29 cellular contexts compared by ENCODE assay signal in genomic region chr1:6593810-6594209, GRCh38. TPM values are rescaled to one million over a fixed set of nuclear protein-coding genes. Genes with fewer than 3 reads are reported as not detected.
"Had no signal": no experiment of that assay in that cellular context is flagged by ENCODE, and none has a peak within 500 bp of the region (broad histone marks: within the 10 kb centered on the region; RNA-seq: fewer than 3 reads in every experiment).

No MANE protein-coding gene starts in this region.

- H3K9me3 Mint-ChIP-seq: activated naive CD4-positive, alpha-beta T cell treated with anti-CD3 and anti-CD28 coated beads for 36 hours; activated naive CD8-positive, alpha-beta T cell treated with anti-CD3 and anti-CD28 coated beads, Interleukin-2, amount 10 ng/mL, durations not matched to agents 7 days and 5 days; activated T-helper 1 cell treated with anti-CD3 and anti-CD28 coated beads, Interleukin-12 subunit alpha, Interleukin-12 subunit beta, Interleukin-2, Interleukin-4 antibody, amounts not matched to agents 30 ng/mL and 10 ng/mL and 1 ng/mL, durations not matched to agents 14 hours and 24 hours and 36 hours; effector memory CD8-positive, alpha-beta T cell; mesothelial cell of epicardium; naive B cell; nephron progenitor cell; stimulated activated naive B cell treated with anti-CD40 and anti-IgM and Interleukin-4, amounts not matched to agents 10 μg/mL and 1 μg/mL and 100 μg/mL, for 72 hours; WTC11 had no signal

- H3K27ac ChIP-seq: pancreas, prostate gland, stomach, tibial nerve had no signal

- ATAC-seq: effector memory CD8-positive, alpha-beta T cell; pancreas; stimulated activated naive B cell treated with anti-CD40 and anti-IgM and Interleukin-4, amounts not matched to agents 10 μg/mL and 1 μg/mL and 100 μg/mL, for 72 hours; WTC11 had no signal

- H3K27ac Mint-ChIP-seq: activated naive CD4-positive, alpha-beta T cell treated with anti-CD3 and anti-CD28 coated beads for 36 hours; activated naive CD8-positive, alpha-beta T cell treated with anti-CD3 and anti-CD28 coated beads, Interleukin-2, amount 10 ng/mL, durations not matched to agents 7 days and 5 days; activated T-helper 1 cell treated with anti-CD3 and anti-CD28 coated beads, Interleukin-12 subunit alpha, Interleukin-12 subunit beta, Interleukin-2, Interleukin-4 antibody, amounts not matched to agents 30 ng/mL and 10 ng/mL and 1 ng/mL, durations not matched to agents 14 hours and 24 hours and 36 hours; mesothelial cell of epicardium; naive B cell; nephron progenitor cell; stimulated activated naive B cell treated with anti-CD40 and anti-IgM and Interleukin-4, amounts not matched to agents 10 μg/mL and 1 μg/mL and 100 μg/mL, for 72 hours; WTC11 had no signal

- H3K36me3 Mint-ChIP-seq: naive B cell had no signal

- DNase-seq: activated CD4-positive, alpha-beta T cell treated with anti-CD3 and anti-CD28 coated beads, Interleukin-2, amount 50 U/mL, for 4 hours; activated naive CD4-positive, alpha-beta T cell treated with anti-CD3 and anti-CD28 coated beads for 36 hours; activated naive CD8-positive, alpha-beta T cell treated with anti-CD3 and anti-CD28 coated beads, Interleukin-2, amount 10 ng/mL, durations not matched to agents 7 days and 5 days; activated T-cell treated with anti-CD3 and anti-CD28 coated beads for 4 hours; caudate nucleus; cortex of kidney; effector memory CD8-positive, alpha-beta T cell; head of caudate nucleus; hippocampal formation; left colon; naive B cell; nephron progenitor cell; pancreas; stimulated activated CD4-positive, alpha-beta T cell treated with anti-CD3 and anti-CD28 coated beads, Interleukin-15, amount 100 ng/mL, for 24 hours; stimulated activated CD4-positive, alpha-beta T cell treated with anti-CD3 and anti-CD28 coated beads, Interleukin-2, amount 100 ng/mL, for 24 hours; stimulated activated naive B cell treated with anti-CD40 and anti-IgM and Interleukin-4, amounts not matched to agents 10 μg/mL and 1 μg/mL and 100 μg/mL, for 72 hours; stomach; T-helper 2 cell had no signal

- H3K27me3 Mint-ChIP-seq: activated naive CD8-positive, alpha-beta T cell treated with anti-CD3 and anti-CD28 coated beads, Interleukin-2, amount 10 ng/mL, durations not matched to agents 7 days and 5 days; effector memory CD8-positive, alpha-beta T cell; naive B cell; stimulated activated naive B cell treated with anti-CD40 and anti-IgM and Interleukin-4, amounts not matched to agents 10 μg/mL and 1 μg/mL and 100 μg/mL, for 72 hours had no signal

- H3K9me3 ChIP-seq: pancreas, prostate gland, stomach, tibial nerve had no signal

- H3K4me1 Mint-ChIP-seq: WTC11 had no signal

- H3K27me3 ChIP-seq: pancreas, stomach, tibial nerve had no signal

- H3K4me2 ChIP-seq: smooth muscle cell had no signal

- H3K4me3 Mint-ChIP-seq: activated naive CD4-positive, alpha-beta T cell treated with anti-CD3 and anti-CD28 coated beads for 36 hours; activated naive CD8-positive, alpha-beta T cell treated with anti-CD3 and anti-CD28 coated beads, Interleukin-2, amount 10 ng/mL, durations not matched to agents 7 days and 5 days; activated T-helper 1 cell treated with anti-CD3 and anti-CD28 coated beads, Interleukin-12 subunit alpha, Interleukin-12 subunit beta, Interleukin-2, Interleukin-4 antibody, amounts not matched to agents 30 ng/mL and 10 ng/mL and 1 ng/mL, durations not matched to agents 14 hours and 24 hours and 36 hours; effector memory CD8-positive, alpha-beta T cell; mesothelial cell of epicardium; naive B cell; nephron progenitor cell; stimulated activated naive B cell treated with anti-CD40 and anti-IgM and Interleukin-4, amounts not matched to agents 10 μg/mL and 1 μg/mL and 100 μg/mL, for 72 hours; WTC11 had no signal

- H3K4me3 ChIP-seq: pancreas, prostate gland, smooth muscle cell, stomach, tibial nerve had no signal

RNA-seq across cellular contexts. Expression of gene TAS1R1, which starts 38.7 kb away (rescaled TPM):
- total RNA-seq: activated naive CD4-positive, alpha-beta T cell treated with anti-CD3 and anti-CD28 coated beads for 36 hours; activated naive CD8-positive, alpha-beta T cell treated with anti-CD3 and anti-CD28 coated beads, Interleukin-2, amount 10 ng/mL, durations not matched to agents 7 days and 5 days; activated T-helper 1 cell treated with anti-CD3 and anti-CD28 coated beads, Interleukin-12 subunit alpha, Interleukin-12 subunit beta, Interleukin-2, Interleukin-4 antibody, amounts not matched to agents 30 ng/mL and 10 ng/mL and 1 ng/mL, durations not matched to agents 14 hours and 24 hours and 36 hours; chondrocyte; endothelial cell of umbilical vein; fibroblast of villous mesenchyme; mesothelial cell of epicardium; pancreas; smooth muscle cell; stomach; ureter had no signal
- polyA plus RNA-seq: endothelial cell of umbilical vein, keratinocyte, pancreas had no signal
